ENCODE assay signal across 13 cellular contexts in genomic region chr16:83968483-83968865, GRCh38. TPM values are rescaled to one million over a fixed set of nuclear protein-coding genes. Genes with fewer than 3 reads are reported as not detected.
DNase-seq lines count a peak whose midpoint lies in the region; ATAC-seq and TF ChIP-seq lines count a peak whose summit lies in the region.
"Had no signal": no experiment of that assay in that cellular context is flagged by ENCODE, and none has a peak within 500 bp of the region (broad histone marks: within the 10 kb centered on the region; RNA-seq: fewer than 3 reads in every experiment).

No MANE protein-coding gene starts in this region.

- H2BK12ac ChIP-seq in mesenchymal stem cell (ENCODE audit: low read length in 2 of 2): no peak overlapping the region

- no peak overlapping the region for H2AK5ac ChIP-seq in mesenchymal stem cell (ENCODE audit: low read length, severe bottlenecking)

- H3K14ac ChIP-seq in mesenchymal stem cell (ENCODE audit: low read length in 2 of 2): no peak overlapping the region

- H3K4me1 ChIP-seq in mesenchymal stem cell (ENCODE audit: control insufficient read depth, insufficient read depth, low read depth, low read length): peaks cover 7% of the 10 kb centered on the region
- H3K4me1 ChIP-seq: HAP-1 had no signal

- H3K4me2 ChIP-seq in mesenchymal stem cell (ENCODE audit: low read length, poor library complexity, severe bottlenecking): peak overlapping the region; percentile 52

- H2BK15ac ChIP-seq in mesenchymal stem cell (ENCODE audit: low read depth, poor library complexity, severe bottlenecking): no peak overlapping the region

- no peak overlapping the region for H3K4ac ChIP-seq in mesenchymal stem cell (ENCODE audit: low read depth in 1 of 2, low read length in 2 of 2)

- no peak overlapping the region for H3K27ac Mint-ChIP-seq in stimulated activated naive CD8-positive, alpha-beta T cell treated with anti-CD3 and anti-CD28 coated beads, Interleukin-15, amount 100 ng/mL, for 72 hours
- H3K27ac Mint-ChIP-seq: activated CD4-positive, alpha-beta T cell treated with anti-CD3 and anti-CD28 coated beads, Interleukin-2, amount 10 ng/mL, durations not matched to agents 24 days and 14 days; activated T-helper 17 cell treated with anti-CD3 and anti-CD28 coated beads, Interleukin-2, amount 50 U/mL, for 72 hours; effector memory CD8-positive, alpha-beta T cell had no signal

- no peaks in the 10 kb centered on the region for H3K9me3 Mint-ChIP-seq in stimulated activated naive CD8-positive, alpha-beta T cell treated with anti-CD3 and anti-CD28 coated beads, Interleukin-15, amount 100 ng/mL, for 72 hours
- H3K9me3 Mint-ChIP-seq: activated CD4-positive, alpha-beta T cell treated with anti-CD3 and anti-CD28 coated beads, Interleukin-2, amount 10 ng/mL, durations not matched to agents 24 days and 14 days; activated T-helper 17 cell treated with anti-CD3 and anti-CD28 coated beads, Interleukin-2, amount 50 U/mL, for 72 hours; effector memory CD8-positive, alpha-beta T cell had no signal

- no peak overlapping the region for H3K9ac ChIP-seq in mesenchymal stem cell (ENCODE audit: low read length)

- in situ Hi-C loops in GM13977 (cut with MboI; ENCODE audit: low pct_unique_long_range_greater_than_20kb, low sequenced_read_pairs, unreplicated experiment): loop anchor here (25.0 kb wide), 1 partner anchor 94 kb away; no protein-coding TSS in a partner anchor

- peaks cover 17% of the 10 kb centered on the region for H3K4me1 Mint-ChIP-seq in stimulated activated naive CD8-positive, alpha-beta T cell treated with anti-CD3 and anti-CD28 coated beads, Interleukin-15, amount 100 ng/mL, for 72 hours

- 0% methylated on average over 13 of the region's 68 CpGs for WGBS in mesenchymal stem cell

- no peak overlapping the region for H3K23ac ChIP-seq in mesenchymal stem cell (ENCODE audit: low read length in 2 of 2)

- H3K4me3 Mint-ChIP-seq in stimulated activated naive CD8-positive, alpha-beta T cell treated with anti-CD3 and anti-CD28 coated beads, Interleukin-15, amount 100 ng/mL, for 72 hours: no peak overlapping the region
- H3K4me3 Mint-ChIP-seq: activated T-helper 17 cell treated with anti-CD3 and anti-CD28 coated beads, Interleukin-2, amount 50 U/mL, for 72 hours had no signal

- no peaks in the 10 kb centered on the region for H3K79me1 ChIP-seq in mesenchymal stem cell (replicated peaks; ENCODE audit: low read length, poor library complexity, severe bottlenecking)

- TF ChIP-seq CTCF in GM13977 (IDR thresholded peaks at IDR 0.05; ENCODE audit: extremely low read depth, insufficient read depth, missing control alignments): no peak

- H2AFZ ChIP-seq in mesenchymal stem cell (ENCODE audit: low read depth, low read length): no peak overlapping the region

- H3K36me3 ChIP-seq in mesenchymal stem cell (ENCODE audit: control insufficient read depth in 1 of 2, insufficient read depth in 2 of 2, low read depth in 1 of 2, low read length in 2 of 2): peaks cover 12 to 15% of the 10 kb centered on the region in 2 experiments
- H3K36me3 ChIP-seq: HAP-1 had no signal

- H3K4me3 ChIP-seq in mesenchymal stem cell (ENCODE audit: insufficient read depth in 1 of 2, low read depth in 1 of 2, low read length in 2 of 2): no peak overlapping the region

- no peaks in the 10 kb centered on the region for H3K9me3 ChIP-seq in mesenchymal stem cell (ENCODE audit: control insufficient read depth, low read length)
- H3K9me3 ChIP-seq: HAP-1 had no signal

- no peak overlapping the region for H2BK5ac ChIP-seq in mesenchymal stem cell (ENCODE audit: low read depth, low read length, poor library complexity, severe bottlenecking)

- H4K91ac ChIP-seq in mesenchymal stem cell (ENCODE audit: low read length): no peak overlapping the region

- no peak overlapping the region for H3K27ac ChIP-seq in mesenchymal stem cell (ENCODE audit: low read length, poor library complexity, severe bottlenecking)

- H3K27me3 Mint-ChIP-seq in stimulated activated naive CD8-positive, alpha-beta T cell treated with anti-CD3 and anti-CD28 coated beads, Interleukin-15, amount 100 ng/mL, for 72 hours: peaks cover 52% of the 10 kb centered on the region

- H3K18ac ChIP-seq in mesenchymal stem cell (ENCODE audit: low read depth in 1 of 2, low read length in 2 of 2): no peak overlapping the region

- no peak for DNase-seq in stimulated activated naive CD8-positive, alpha-beta T cell treated with anti-CD3 and anti-CD28 coated beads, Interleukin-15, amount 100 ng/mL, for 72 hours
- no peak for DNase-seq in stimulated activated naive CD8-positive, alpha-beta T cell treated with anti-CD3 and anti-CD28 coated beads, Interleukin-15, Interleukin-2, amounts not matched to agents 100 U/mL and 50 U/mL, for 24 hours
- DNase-seq in astrocyte of the hippocampus (ENCODE audit: low read depth, low spot score) (peak; percentile 25), mesenchymal stem cell (no peak), left lobe of liver (ENCODE audit: low spot score) (no peak), NCI-H1048 (lab: John Stamatoyannopoulos, UW) (no peak), NCI-H1417 (lab: John Stamatoyannopoulos, UW) (no peak), GM13977 (ENCODE audit: low spot score) (no peak)
- DNase-seq: effector memory CD8-positive, alpha-beta T cell; MV-4-11 had no signal

- peak; percentile 34 for ATAC-seq in stimulated activated naive CD8-positive, alpha-beta T cell treated with anti-CD3 and anti-CD28 coated beads, Interleukin-15, amount 100 ng/mL, for 72 hours
- no peak for ATAC-seq in stimulated activated naive CD8-positive, alpha-beta T cell treated with anti-CD3 and anti-CD28 coated beads, Interleukin-15, Interleukin-2, amounts not matched to agents 100 U/mL and 50 U/mL, for 24 hours
- no peak for ATAC-seq in left lobe of liver
- ATAC-seq: activated T-helper 17 cell treated with anti-CD3 and anti-CD28 coated beads, Interleukin-2, amount 50 U/mL, for 72 hours; effector memory CD8-positive, alpha-beta T cell had no signal

- no peak overlapping the region for H2BK120ac ChIP-seq in mesenchymal stem cell (ENCODE audit: low read depth, low read length)

- peaks cover 9 to 33% of the 10 kb centered on the region in 2 experiments for H3K27me3 ChIP-seq in mesenchymal stem cell (ENCODE audit: control insufficient read depth in 1 of 2, insufficient read depth in 1 of 2, low read length in 2 of 2)

- H4K8ac ChIP-seq in mesenchymal stem cell (ENCODE audit: low read length): no peak overlapping the region

RNA-seq across cellular contexts. Expression of gene NECAB2, which starts 0.4 kb away (rescaled TPM):
- 0.58 TPM for polyA plus RNA-seq in mesenchymal stem cell (2013, experiment 1 of 2)
- polyA plus RNA-seq in mesenchymal stem cell (2013, experiment 2 of 2): 0.33 TPM
- total RNA-seq in left lobe of liver: 12.9 TPM
- total RNA-seq: activated CD4-positive, alpha-beta T cell treated with anti-CD3 and anti-CD28 coated beads, Interleukin-2, amount 10 ng/mL, durations not matched to agents 24 days and 14 days; activated T-helper 17 cell treated with anti-CD3 and anti-CD28 coated beads, Interleukin-2, amount 50 U/mL, for 72 hours had no signal

RNA-seq across cellular contexts. Expression of gene OSGIN1, which starts 15.4 kb away (rescaled TPM):
- polyA plus RNA-seq in mesenchymal stem cell (2013, experiment 1 of 2): 5.4 TPM
- 5.9 TPM for polyA plus RNA-seq in mesenchymal stem cell (2013, experiment 2 of 2)
- total RNA-seq in left lobe of liver: 89.4 TPM
